Comparison of ENCODE assay signal across 1 cellular context in genomic region chr11:2728663-2729332, GRCh38.
TF ChIP-seq lines count a peak whose summit lies in the region.

No MANE protein-coding gene starts in this region.

TF ChIP-seq in HepG2, 621 proteins besides CTCF, POLR2A, EP300 and RAD21 (continued from another document and continues in another):
- peak; percentile 26; the same call in 1 of the 2 replicates for TF ChIP-seq MIER3 (CRISPR knock-in tag; IDR thresholded peaks at IDR 0.05; ENCODE audit: borderline replicate concordance)
- TF ChIP-seq, protein P1, sequence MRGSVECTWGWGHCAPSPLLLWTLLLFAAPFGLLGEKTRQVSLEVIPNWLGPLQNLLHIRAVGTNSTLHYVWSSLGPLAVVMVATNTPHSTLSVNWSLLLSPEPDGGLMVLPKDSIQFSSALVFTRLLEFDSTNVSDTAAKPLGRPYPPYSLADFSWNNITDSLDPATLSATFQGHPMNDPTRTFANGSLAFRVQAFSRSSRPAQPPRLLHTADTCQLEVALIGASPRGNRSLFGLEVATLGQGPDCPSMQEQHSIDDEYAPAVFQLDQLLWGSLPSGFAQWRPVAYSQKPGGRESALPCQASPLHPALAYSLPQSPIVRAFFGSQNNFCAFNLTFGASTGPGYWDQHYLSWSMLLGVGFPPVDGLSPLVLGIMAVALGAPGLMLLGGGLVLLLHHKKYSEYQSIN (CRISPR knock-in tag; IDR thresholded peaks at IDR 0.05; ENCODE audit: borderline replicate concordance) = no peak
- TF ChIP-seq, protein P2, sequence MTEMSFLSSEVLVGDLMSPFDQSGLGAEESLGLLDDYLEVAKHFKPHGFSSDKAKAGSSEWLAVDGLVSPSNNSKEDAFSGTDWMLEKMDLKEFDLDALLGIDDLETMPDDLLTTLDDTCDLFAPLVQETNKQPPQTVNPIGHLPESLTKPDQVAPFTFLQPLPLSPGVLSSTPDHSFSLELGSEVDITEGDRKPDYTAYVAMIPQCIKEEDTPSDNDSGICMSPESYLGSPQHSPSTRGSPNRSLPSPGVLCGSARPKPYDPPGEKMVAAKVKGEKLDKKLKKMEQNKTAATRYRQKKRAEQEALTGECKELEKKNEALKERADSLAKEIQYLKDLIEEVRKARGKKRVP (CRISPR knock-in tag; IDR thresholded peaks at IDR 0.05) = no peak
- TF ChIP-seq, protein P3, sequence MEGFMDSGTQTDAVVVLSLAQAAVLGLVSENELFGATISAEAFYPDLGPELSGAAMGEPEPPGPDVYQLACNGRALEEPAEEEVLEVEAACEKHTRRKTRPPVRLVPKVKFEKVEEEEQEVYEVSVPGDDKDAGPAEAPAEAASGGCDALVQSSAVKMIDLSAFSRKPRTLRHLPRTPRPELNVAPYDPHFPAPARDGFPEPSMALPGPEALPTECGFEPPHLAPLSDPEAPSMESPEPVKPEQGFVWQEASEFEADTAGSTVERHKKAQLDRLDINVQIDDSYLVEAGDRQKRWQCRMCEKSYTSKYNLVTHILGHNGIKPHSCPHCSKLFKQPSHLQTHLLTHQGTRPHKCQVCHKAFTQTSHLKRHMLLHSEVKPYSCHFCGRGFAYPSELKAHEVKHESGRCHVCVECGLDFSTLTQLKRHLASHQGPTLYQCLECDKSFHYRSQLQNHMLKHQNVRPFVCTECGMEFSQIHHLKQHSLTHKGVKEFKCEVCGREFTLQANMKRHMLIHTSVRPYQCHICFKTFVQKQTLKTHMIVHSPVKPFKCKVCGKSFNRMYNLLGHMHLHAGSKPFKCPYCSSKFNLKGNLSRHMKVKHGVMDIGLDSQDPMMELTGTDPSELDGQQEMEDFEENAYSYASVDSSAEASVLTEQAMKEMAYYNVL (CRISPR knock-in tag; IDR thresholded peaks at IDR 0.05; ENCODE audit: borderline replicate concordance) = 0 out of 2 replicates have a peak, but pooled peaks have one; percentile 25
- TF ChIP-seq ZNF350 (CRISPR knock-in tag; IDR thresholded peaks at IDR 0.05; ENCODE audit: borderline replicate concordance, low read depth) = peak; percentile 82; the same call in 1 of the 2 replicates
- TF ChIP-seq ZNF282 (IDR thresholded peaks at IDR 0.05; ENCODE audit: partially characterized antibody) = no peak
- TF ChIP-seq ZNF549 (CRISPR knock-in tag; IDR thresholded peaks at IDR 0.05) = peak; percentile 94
- TF ChIP-seq ZBTB8A (CRISPR knock-in tag; IDR thresholded peaks at IDR 0.05; ENCODE audit: borderline replicate concordance, low read depth) = 0 out of 2 replicates have a peak, but pooled peaks have one; percentile 51
- TF ChIP-seq, protein P4, sequence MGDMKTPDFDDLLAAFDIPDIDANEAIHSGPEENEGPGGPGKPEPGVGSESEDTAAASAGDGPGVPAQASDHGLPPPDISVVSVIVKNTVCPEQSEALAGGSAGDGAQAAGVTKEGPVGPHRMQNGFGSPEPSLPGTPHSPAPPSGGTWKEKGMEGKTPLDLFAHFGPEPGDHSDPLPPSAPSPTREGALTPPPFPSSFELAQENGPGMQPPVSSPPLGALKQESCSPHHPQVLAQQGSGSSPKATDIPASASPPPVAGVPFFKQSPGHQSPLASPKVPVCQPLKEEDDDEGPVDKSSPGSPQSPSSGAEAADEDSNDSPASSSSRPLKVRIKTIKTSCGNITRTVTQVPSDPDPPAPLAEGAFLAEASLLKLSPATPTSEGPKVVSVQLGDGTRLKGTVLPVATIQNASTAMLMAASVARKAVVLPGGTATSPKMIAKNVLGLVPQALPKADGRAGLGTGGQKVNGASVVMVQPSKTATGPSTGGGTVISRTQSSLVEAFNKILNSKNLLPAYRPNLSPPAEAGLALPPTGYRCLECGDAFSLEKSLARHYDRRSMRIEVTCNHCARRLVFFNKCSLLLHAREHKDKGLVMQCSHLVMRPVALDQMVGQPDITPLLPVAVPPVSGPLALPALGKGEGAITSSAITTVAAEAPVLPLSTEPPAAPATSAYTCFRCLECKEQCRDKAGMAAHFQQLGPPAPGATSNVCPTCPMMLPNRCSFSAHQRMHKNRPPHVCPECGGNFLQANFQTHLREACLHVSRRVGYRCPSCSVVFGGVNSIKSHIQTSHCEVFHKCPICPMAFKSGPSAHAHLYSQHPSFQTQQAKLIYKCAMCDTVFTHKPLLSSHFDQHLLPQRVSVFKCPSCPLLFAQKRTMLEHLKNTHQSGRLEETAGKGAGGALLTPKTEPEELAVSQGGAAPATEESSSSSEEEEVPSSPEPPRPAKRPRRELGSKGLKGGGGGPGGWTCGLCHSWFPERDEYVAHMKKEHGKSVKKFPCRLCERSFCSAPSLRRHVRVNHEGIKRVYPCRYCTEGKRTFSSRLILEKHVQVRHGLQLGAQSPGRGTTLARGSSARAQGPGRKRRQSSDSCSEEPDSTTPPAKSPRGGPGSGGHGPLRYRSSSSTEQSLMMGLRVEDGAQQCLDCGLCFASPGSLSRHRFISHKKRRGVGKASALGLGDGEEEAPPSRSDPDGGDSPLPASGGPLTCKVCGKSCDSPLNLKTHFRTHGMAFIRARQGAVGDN (CRISPR knock-in tag; IDR thresholded peaks at IDR 0.05) = peak; percentile 93
- no peak for TF ChIP-seq ZNF775 (CRISPR knock-in tag; IDR thresholded peaks at IDR 0.05; ENCODE audit: borderline replicate concordance)
- no peak for TF ChIP-seq ZNF335 (CRISPR knock-in tag; IDR thresholded peaks at IDR 0.05)
- TF ChIP-seq ZSCAN25 (CRISPR knock-in tag; IDR thresholded peaks at IDR 0.05) = peak; percentile 96
- TF ChIP-seq, protein P5, sequence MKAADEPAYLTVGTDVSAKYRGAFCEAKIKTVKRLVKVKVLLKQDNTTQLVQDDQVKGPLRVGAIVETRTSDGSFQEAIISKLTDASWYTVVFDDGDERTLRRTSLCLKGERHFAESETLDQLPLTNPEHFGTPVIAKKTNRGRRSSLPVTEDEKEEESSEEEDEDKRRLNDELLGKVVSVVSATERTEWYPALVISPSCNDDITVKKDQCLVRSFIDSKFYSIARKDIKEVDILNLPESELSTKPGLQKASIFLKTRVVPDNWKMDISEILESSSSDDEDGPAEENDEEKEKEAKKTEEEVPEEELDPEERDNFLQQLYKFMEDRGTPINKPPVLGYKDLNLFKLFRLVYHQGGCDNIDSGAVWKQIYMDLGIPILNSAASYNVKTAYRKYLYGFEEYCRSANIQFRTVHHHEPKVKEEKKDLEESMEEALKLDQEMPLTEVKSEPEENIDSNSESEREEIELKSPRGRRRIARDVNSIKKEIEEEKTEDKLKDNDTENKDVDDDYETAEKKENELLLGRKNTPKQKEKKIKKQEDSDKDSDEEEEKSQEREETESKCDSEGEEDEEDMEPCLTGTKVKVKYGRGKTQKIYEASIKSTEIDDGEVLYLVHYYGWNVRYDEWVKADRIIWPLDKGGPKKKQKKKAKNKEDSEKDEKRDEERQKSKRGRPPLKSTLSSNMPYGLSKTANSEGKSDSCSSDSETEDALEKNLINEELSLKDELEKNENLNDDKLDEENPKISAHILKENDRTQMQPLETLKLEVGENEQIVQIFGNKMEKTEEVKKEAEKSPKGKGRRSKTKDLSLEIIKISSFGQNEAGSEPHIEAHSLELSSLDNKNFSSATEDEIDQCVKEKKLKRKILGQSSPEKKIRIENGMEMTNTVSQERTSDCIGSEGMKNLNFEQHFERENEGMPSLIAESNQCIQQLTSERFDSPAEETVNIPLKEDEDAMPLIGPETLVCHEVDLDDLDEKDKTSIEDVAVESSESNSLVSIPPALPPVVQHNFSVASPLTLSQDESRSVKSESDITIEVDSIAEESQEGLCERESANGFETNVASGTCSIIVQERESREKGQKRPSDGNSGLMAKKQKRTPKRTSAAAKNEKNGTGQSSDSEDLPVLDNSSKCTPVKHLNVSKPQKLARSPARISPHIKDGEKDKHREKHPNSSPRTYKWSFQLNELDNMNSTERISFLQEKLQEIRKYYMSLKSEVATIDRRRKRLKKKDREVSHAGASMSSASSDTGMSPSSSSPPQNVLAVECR (CRISPR knock-in tag; IDR thresholded peaks at IDR 0.05; ENCODE audit: borderline replicate concordance) = peak; percentile 14; the same call in 1 of the 2 replicates
- no peak; the same call in 1 of the 2 replicates for TF ChIP-seq MTERF4 (CRISPR knock-in tag; IDR thresholded peaks at IDR 0.05)
- TF ChIP-seq DMTF1 (CRISPR knock-in tag; IDR thresholded peaks at IDR 0.05) = no peak
- no peak for TF ChIP-seq PAF1 (CRISPR knock-in tag; IDR thresholded peaks at IDR 0.05)
- TF ChIP-seq ZNF160 (CRISPR knock-in tag; IDR thresholded peaks at IDR 0.05) = 0 out of 2 replicates have a peak, but pooled peaks have one; percentile 28
- peak; percentile 29; the same call in 1 of the 2 replicates for TF ChIP-seq ZFP90 (CRISPR knock-in tag; IDR thresholded peaks at IDR 0.05; ENCODE audit: borderline replicate concordance)
- no peak for TF ChIP-seq ZNF337 (CRISPR knock-in tag; IDR thresholded peaks at IDR 0.05; ENCODE audit: borderline replicate concordance, low read depth)
- no peak for TF ChIP-seq E2F2 (CRISPR knock-in tag; IDR thresholded peaks at IDR 0.05; ENCODE audit: borderline replicate concordance)
- TF ChIP-seq JDP2 (CRISPR knock-in tag; IDR thresholded peaks at IDR 0.05; ENCODE audit: borderline replicate concordance) = no peak; the same call in 1 of the 2 replicates
- TF ChIP-seq, protein P6, sequence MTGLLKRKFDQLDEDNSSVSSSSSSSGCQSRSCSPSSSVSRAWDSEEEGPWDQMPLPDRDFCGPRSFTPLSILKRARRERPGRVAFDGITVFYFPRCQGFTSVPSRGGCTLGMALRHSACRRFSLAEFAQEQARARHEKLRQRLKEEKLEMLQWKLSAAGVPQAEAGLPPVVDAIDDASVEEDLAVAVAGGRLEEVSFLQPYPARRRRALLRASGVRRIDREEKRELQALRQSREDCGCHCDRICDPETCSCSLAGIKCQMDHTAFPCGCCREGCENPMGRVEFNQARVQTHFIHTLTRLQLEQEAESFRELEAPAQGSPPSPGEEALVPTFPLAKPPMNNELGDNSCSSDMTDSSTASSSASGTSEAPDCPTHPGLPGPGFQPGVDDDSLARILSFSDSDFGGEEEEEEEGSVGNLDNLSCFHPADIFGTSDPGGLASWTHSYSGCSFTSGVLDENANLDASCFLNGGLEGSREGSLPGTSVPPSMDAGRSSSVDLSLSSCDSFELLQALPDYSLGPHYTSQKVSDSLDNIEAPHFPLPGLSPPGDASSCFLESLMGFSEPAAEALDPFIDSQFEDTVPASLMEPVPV (CRISPR knock-in tag; IDR thresholded peaks at IDR 0.05) = peak; percentile 68
- no peak for TF ChIP-seq GPBP1L1 (CRISPR knock-in tag; IDR thresholded peaks at IDR 0.05)
- no peak for TF ChIP-seq EHMT2 (IDR thresholded peaks at IDR 0.05; ENCODE audit: borderline replicate concordance, low read depth, low read length)
- TF ChIP-seq ZNF780A (CRISPR knock-in tag; IDR thresholded peaks at IDR 0.05) = no peak
- TF ChIP-seq ZFP36L1 (CRISPR knock-in tag; IDR thresholded peaks at IDR 0.05) = no peak; the same call in 1 of the 2 replicates
- no peak for TF ChIP-seq ATRX (CRISPR knock-in tag; IDR thresholded peaks at IDR 0.05; ENCODE audit: borderline replicate concordance)
- 0 out of 2 replicates have a peak, but pooled peaks have one; percentile 24 for TF ChIP-seq POLR2AphosphoS5 (IDR thresholded peaks at IDR 0.05; ENCODE audit: low read depth, low read length)
- TF ChIP-seq ZNF24 (IDR thresholded peaks at IDR 0.05) = no peak; the same call in 1 of the 2 replicates
- peak; percentile 87 for TF ChIP-seq MED1 (CRISPR knock-in tag; IDR thresholded peaks at IDR 0.05)
